1 cellular context compared by ENCODE assay signal in the genomic region with DNA sequence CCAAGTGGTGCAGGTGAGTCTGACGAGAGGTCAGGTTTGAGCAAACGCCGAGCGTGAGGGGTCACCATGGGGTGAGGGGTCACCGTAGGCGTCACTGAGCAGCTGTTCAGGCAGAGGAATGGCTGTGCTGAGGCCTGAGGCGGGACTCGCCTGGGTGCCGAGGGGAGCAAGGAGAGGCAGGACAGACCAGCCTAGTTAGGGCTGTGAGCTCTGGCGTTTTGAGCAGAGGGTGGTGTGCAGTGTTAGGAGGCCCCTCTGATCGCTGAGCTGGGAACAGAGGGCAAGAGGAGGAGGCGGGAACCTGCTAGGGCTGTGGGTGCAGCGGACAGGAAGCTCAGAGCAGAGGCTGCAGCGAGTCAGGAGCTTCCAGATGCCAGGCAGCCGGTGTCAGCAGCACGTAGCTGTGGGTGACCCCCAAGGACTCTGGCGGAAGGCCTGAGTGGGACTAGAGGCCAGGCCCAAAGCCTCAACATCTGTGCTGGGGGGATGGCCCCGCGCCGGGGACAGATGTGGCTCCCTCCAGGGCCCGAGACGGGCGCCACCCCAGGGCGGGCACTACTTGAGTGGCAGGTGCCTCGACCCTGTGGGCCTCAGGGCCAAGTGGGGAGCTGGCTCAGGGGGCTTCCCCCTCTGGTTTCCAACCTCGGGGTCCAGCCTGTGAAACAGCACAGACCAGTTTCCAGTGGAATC.
TF ChIP-seq lines count a peak whose summit lies in the region.

No MANE protein-coding gene starts in this region.

TF ChIP-seq in HepG2, 621 proteins besides CTCF, POLR2A, EP300 and RAD21 (continued from another document):
- 0 out of 2 replicates have a peak, but pooled peaks have one; percentile 48 for TF ChIP-seq HNRNPL (IDR thresholded peaks at IDR 0.05; ENCODE audit: low read depth, low read length)
- no peak for TF ChIP-seq ZBTB7A (CRISPR knock-in tag; IDR thresholded peaks at IDR 0.05)
- TF ChIP-seq HNF4A (CRISPR knock-in tag; IDR thresholded peaks at IDR 0.05) = no peak
- TF ChIP-seq RARA (CRISPR knock-in tag; IDR thresholded peaks at IDR 0.05) = no peak
- no peak for TF ChIP-seq ZNF224 (CRISPR knock-in tag; IDR thresholded peaks at IDR 0.05)
- no peak for TF ChIP-seq ZNF501 (CRISPR knock-in tag; IDR thresholded peaks at IDR 0.05)
- TF ChIP-seq, protein P1, sequence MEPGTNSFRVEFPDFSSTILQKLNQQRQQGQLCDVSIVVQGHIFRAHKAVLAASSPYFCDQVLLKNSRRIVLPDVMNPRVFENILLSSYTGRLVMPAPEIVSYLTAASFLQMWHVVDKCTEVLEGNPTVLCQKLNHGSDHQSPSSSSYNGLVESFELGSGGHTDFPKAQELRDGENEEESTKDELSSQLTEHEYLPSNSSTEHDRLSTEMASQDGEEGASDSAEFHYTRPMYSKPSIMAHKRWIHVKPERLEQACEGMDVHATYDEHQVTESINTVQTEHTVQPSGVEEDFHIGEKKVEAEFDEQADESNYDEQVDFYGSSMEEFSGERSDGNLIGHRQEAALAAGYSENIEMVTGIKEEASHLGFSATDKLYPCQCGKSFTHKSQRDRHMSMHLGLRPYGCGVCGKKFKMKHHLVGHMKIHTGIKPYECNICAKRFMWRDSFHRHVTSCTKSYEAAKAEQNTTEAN (CRISPR knock-in tag; conservative IDR thresholded peaks at IDR 0.05) = no peak
- TF ChIP-seq, protein P2, sequence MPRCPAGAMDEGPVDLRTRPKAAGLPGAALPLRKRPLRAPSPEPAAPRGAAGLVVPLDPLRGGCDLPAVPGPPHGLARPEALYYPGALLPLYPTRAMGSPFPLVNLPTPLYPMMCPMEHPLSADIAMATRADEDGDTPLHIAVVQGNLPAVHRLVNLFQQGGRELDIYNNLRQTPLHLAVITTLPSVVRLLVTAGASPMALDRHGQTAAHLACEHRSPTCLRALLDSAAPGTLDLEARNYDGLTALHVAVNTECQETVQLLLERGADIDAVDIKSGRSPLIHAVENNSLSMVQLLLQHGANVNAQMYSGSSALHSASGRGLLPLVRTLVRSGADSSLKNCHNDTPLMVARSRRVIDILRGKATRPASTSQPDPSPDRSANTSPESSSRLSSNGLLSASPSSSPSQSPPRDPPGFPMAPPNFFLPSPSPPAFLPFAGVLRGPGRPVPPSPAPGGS (CRISPR knock-in tag; IDR thresholded peaks at IDR 0.05) = no peak
- TF ChIP-seq, protein P3, sequence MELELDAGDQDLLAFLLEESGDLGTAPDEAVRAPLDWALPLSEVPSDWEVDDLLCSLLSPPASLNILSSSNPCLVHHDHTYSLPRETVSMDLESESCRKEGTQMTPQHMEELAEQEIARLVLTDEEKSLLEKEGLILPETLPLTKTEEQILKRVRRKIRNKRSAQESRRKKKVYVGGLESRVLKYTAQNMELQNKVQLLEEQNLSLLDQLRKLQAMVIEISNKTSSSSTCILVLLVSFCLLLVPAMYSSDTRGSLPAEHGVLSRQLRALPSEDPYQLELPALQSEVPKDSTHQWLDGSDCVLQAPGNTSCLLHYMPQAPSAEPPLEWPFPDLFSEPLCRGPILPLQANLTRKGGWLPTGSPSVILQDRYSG (CRISPR knock-in tag; IDR thresholded peaks at IDR 0.05) = no peak
- no peak for TF ChIP-seq SIX4 (CRISPR knock-in tag; IDR thresholded peaks at IDR 0.05)
- no peak for TF ChIP-seq NRL (CRISPR knock-in tag; IDR thresholded peaks at IDR 0.05; ENCODE audit: borderline replicate concordance)
- peak; percentile 31; the same call in 1 of the 2 replicates for TF ChIP-seq ZFY (CRISPR knock-in tag; IDR thresholded peaks at IDR 0.05)
- TF ChIP-seq NR2C2 (CRISPR knock-in tag; IDR thresholded peaks at IDR 0.05; ENCODE audit: borderline replicate concordance) = peak; percentile 73
- TF ChIP-seq RBAK (CRISPR knock-in tag; IDR thresholded peaks at IDR 0.05) = no peak
- no peak for TF ChIP-seq ZNF672 (CRISPR knock-in tag; IDR thresholded peaks at IDR 0.05)
- TF ChIP-seq SPEN (CRISPR knock-in tag; IDR thresholded peaks at IDR 0.05; ENCODE audit: low read depth) = peak; percentile 34; the same call in 1 of the 2 replicates
- no peak for TF ChIP-seq ZNF775 (CRISPR knock-in tag; IDR thresholded peaks at IDR 0.05; ENCODE audit: borderline replicate concordance)
- no peak for TF ChIP-seq ZNF652 (CRISPR knock-in tag; IDR thresholded peaks at IDR 0.05; ENCODE audit: borderline replicate concordance, low read depth)
- TF ChIP-seq, protein P4, sequence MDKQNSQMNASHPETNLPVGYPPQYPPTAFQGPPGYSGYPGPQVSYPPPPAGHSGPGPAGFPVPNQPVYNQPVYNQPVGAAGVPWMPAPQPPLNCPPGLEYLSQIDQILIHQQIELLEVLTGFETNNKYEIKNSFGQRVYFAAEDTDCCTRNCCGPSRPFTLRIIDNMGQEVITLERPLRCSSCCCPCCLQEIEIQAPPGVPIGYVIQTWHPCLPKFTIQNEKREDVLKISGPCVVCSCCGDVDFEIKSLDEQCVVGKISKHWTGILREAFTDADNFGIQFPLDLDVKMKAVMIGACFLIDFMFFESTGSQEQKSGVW (CRISPR knock-in tag; IDR thresholded peaks at IDR 0.05; ENCODE audit: borderline replicate concordance) = no peak
- TF ChIP-seq ZNF343 (CRISPR knock-in tag; IDR thresholded peaks at IDR 0.05) = no peak
- TF ChIP-seq, protein P5, sequence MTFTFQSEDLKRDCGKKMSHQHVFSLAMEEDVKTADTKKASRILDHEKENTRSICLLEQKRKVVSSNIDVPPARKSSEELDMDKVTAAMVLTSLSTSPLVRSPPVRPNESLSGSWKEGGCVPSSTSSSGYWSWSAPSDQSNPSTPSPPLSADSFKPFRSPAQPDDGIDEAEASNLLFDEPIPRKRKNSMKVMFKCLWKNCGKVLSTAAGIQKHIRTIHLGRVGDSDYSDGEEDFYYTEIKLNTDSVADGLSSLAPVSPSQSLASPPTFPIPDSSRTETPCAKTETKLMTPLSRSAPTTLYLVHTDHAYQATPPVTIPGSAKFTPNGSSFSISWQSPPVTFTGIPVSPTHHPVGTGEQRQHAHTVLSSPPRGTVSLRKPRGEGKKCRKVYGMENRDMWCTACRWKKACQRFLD (CRISPR knock-in tag; IDR thresholded peaks at IDR 0.05; ENCODE audit: borderline replicate concordance) = peak; percentile 44; the same call in 1 of the 2 replicates
- TF ChIP-seq ZNF263 (CRISPR knock-in tag; IDR thresholded peaks at IDR 0.05) = 0 out of 2 replicates have a peak, but pooled peaks have one; percentile 1
- TF ChIP-seq ZNF83 (CRISPR knock-in tag; IDR thresholded peaks at IDR 0.05; ENCODE audit: borderline replicate concordance) = no peak
- no peak for TF ChIP-seq KLF15 (CRISPR knock-in tag; IDR thresholded peaks at IDR 0.05; ENCODE audit: borderline replicate concordance)
- no peak for TF ChIP-seq SMAD1 (CRISPR knock-in tag; IDR thresholded peaks at IDR 0.05; ENCODE audit: borderline replicate concordance, low read depth)
- no peak for TF ChIP-seq ZNF549 (CRISPR knock-in tag; IDR thresholded peaks at IDR 0.05)
- 0 out of 2 replicates have a peak, but pooled peaks have one; percentile 15 for TF ChIP-seq ZNF296 (CRISPR knock-in tag; conservative IDR thresholded peaks at IDR 0.05)
- no peak for TF ChIP-seq MAFF (IDR thresholded peaks at IDR 0.05; ENCODE audit: low read depth, low read length)
